ENCODE assay signal across 2 cellular contexts in genomic region chr1:21351898-21352297, GRCh38.
A peak's percentile ranks its signal among the peaks of the same experiment; 100 is the strongest.
TF ChIP-seq lines count a peak whose summit lies in the region.

No MANE protein-coding gene starts in this region.

TF ChIP-seq in HEK293, 187 proteins besides CTCF, POLR2A, EP300 and RAD21 (continued from another document):
- TF ChIP-seq ZNF362 (tag by site-specific recombination; IDR thresholded peaks at IDR 0.05) (0 out of 2 replicates have a peak, but pooled peaks have one; percentile 1), ZNF140 (tag by site-specific recombination; IDR thresholded peaks at IDR 0.05) (no peak)

TF ChIP-seq in K562, 482 proteins besides CTCF, POLR2A, EP300 and RAD21 (continued from another document):
- TF ChIP-seq ZNF740 (CRISPR knock-in tag; IDR thresholded peaks at IDR 0.05) (no peak), ZNF740 (tag; IDR thresholded peaks at IDR 0.05) (peak in 1 of 2 experiments; percentile 16; a peak in 1 of 4 replicates), KLF6 (CRISPR knock-in tag; IDR thresholded peaks at IDR 0.05; ENCODE audit: borderline replicate concordance) (no peak), BCOR (IDR thresholded peaks at IDR 0.05) (peak; percentile 46; the same call in 1 of the 2 replicates), MAFG (tag; conservative IDR thresholded peaks at IDR 0.05) (no peak), CREB3L1 (IDR thresholded peaks at IDR 0.05; ENCODE audit: borderline replicate concordance, low read depth) (no peak)
